In the genomic region with DNA sequence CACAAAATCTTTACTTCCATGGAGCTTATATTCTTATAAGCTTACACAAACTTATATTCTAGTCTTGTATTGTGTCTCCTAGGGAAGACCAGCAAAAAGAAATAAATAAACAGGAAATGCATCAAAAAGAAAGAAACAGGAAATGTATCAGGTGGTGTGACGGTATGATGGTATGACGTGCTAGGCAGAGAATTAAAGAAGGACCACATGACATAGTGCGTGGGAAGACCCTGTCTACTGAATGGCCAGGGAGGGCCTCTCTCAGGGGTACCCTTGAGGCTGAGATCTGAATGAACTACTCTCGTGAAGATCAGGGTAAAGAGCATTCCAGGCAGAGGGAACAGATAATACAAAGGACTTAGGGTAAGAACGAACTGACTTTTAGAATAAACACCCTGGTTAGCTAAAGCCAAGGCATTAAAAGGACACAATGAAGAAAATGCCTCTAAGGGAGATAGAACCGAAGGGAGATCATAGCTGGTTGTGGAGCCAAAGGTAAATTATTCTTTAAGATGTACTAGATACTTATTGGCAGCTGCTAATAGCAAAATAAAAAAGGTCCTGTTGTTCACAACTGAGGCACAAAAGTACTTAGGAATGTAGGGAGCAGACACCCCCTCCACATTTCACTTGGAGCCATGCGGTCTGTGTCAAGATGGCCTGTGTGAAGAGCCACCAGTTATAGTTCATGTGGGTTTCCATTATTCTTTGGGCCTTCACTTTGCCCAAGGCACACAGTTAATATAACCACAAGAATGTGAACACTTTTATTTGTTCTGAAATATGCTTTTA, we compare ENCODE assay signal across 1 cellular context.
TF ChIP-seq lines count a peak whose summit lies in the region.

No MANE protein-coding gene starts in this region.

TF ChIP-seq in IMR-90, 13 proteins besides CTCF, POLR2A, EP300 and RAD21:
- no peak for TF ChIP-seq MAZ (IDR thresholded peaks at IDR 0.05; ENCODE audit: borderline replicate concordance, low read depth, low read length)
- TF ChIP-seq CHD1 (IDR thresholded peaks at IDR 0.05; ENCODE audit: low read depth, low read length): no peak
- no peak for TF ChIP-seq RCOR1 (IDR thresholded peaks at IDR 0.05; ENCODE audit: insufficient replicate concordance, low read length)
- no peak for TF ChIP-seq SMC3 (IDR thresholded peaks at IDR 0.05; ENCODE audit: low read depth, low read length)
